ENCODE assay signal across 8 cellular contexts in the genomic region with DNA sequence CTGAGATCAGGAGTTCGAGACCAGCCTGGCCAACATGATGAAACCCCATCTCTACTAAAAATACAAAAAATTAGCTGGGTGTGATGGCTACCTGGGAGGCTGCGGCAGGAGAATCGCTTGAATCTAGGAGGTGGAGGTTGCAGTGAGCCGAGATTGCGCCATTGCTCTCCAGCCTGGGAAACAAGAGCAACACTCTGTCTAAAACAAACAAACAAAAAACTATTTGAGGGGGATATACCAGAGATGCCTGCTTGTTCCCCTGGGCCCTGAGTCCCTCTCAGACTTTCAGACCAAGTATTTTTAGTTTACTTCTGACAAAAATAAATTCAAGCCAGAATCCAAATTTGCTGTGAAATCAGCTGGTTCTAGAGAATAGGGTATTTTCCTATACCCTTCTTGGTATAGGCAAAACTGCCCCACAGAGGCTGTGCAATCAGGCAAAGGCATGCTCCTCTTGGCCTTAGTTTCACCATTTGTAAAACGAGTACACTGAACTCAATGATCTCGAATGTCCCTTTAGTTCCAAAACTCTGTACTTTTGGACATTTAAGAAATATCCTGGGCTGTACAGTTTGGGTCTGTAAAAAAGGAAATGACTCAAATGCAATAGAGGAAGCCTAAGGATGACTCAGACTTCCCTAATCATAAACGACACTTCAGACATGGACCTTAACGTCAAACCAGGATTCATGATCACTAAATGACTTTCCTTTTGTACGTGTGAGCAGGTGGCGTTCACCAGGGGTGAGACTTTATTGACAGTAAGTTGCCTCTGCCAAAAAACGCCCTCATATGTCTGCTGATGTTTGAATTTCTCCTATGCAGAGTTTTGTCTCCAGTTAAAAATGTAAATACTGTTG. TPM values are rescaled to one million over a fixed set of nuclear protein-coding genes. Genes with fewer than 3 reads are reported as not detected.
DNase-seq lines count a peak whose midpoint lies in the region; ATAC-seq and TF ChIP-seq lines count a peak whose summit lies in the region.

No MANE protein-coding gene starts in this region.

- ATAC-seq in HG03097 (IDR thresholded peaks at IDR 0.05; ENCODE audit: low FRiP score, unreplicated experiment), result peak; percentile 39
- ATAC-seq in Panc1, result peak; percentile 77

- H3K9me3 Mint-ChIP-seq in activated naive CD8-positive, alpha-beta T cell treated with anti-CD3 and anti-CD28 coated beads for 36 hours, result no peaks in the 10 kb centered on the region

- H3K4me3 Mint-ChIP-seq in activated naive CD8-positive, alpha-beta T cell treated with anti-CD3 and anti-CD28 coated beads for 36 hours, result peak overlapping the region; percentile 22

- DNase-seq in GM06990 (ENCODE audit: extremely low read depth, insufficient read length) (peak; percentile 75), Panc1 (ENCODE audit: low read depth, low spot score) (peak; percentile 88), left ventricle myocardium inferior (no peak), hippocampal formation (lab: John Stamatoyannopoulos, UW) (no peak), SJCRH30 (no peak)
- peak; percentile 59 for DNase-seq in activated naive CD8-positive, alpha-beta T cell treated with anti-CD3 and anti-CD28 coated beads for 36 hours
- peak; percentile 70 for DNase-seq in stimulated activated CD4-positive, alpha-beta T cell treated with anti-CD3 and anti-CD28 coated beads, Interleukin-15, amount 100 ng/mL, for 24 hours

- no peaks in the 10 kb centered on the region for H3K27me3 Mint-ChIP-seq in activated naive CD8-positive, alpha-beta T cell treated with anti-CD3 and anti-CD28 coated beads for 36 hours

- peak overlapping the region; percentile 84 for H3K27ac Mint-ChIP-seq in activated naive CD8-positive, alpha-beta T cell treated with anti-CD3 and anti-CD28 coated beads for 36 hours

- BruUV-seq in Panc1 (replicated peaks; lab: Mats Ljungman, UMichigan), result no TSS peak

- H3K4me3 ChIP-seq in GM06990 (replicated peaks; ENCODE audit: low read depth, low read length), result no peak overlapping the region
- no peak overlapping the region for H3K4me3 ChIP-seq in Panc1 (ENCODE audit: low read depth in 2 of 2, low read length in 2 of 2)
- peak overlapping the region; percentile 35 for H3K4me3 ChIP-seq in left ventricle myocardium inferior
- no peak overlapping the region for H3K4me3 ChIP-seq in SJCRH30

- in situ Hi-C loops in Panc1 (cut with HindIII; ENCODE audit: low pct_unique_long_range_greater_than_20kb, low sequenced_read_pairs), result no loop called here

- H3K36me3 ChIP-seq in GM06990 (ENCODE audit: control insufficient read depth, insufficient read depth, low read length) (no peaks in the 10 kb centered on the region; the same call in none of the 2 replicates), Panc1 (ENCODE audit: control insufficient read depth, insufficient read depth, low read length) (no peaks in the 10 kb centered on the region), left ventricle myocardium inferior (peaks cover 12% of the 10 kb centered on the region), SJCRH30 (0 out of 2 replicates have a peak, but pooled peaks cover 3% of the 10 kb centered on the region)

- peaks cover 55% of the 10 kb centered on the region for H3K4me1 Mint-ChIP-seq in activated naive CD8-positive, alpha-beta T cell treated with anti-CD3 and anti-CD28 coated beads for 36 hours

- H3K9me3 ChIP-seq in Panc1 (ENCODE audit: control insufficient read depth, insufficient read depth, low read depth, low read length) (no peaks in the 10 kb centered on the region), left ventricle myocardium inferior (replicated peaks) (no peaks in the 10 kb centered on the region), SJCRH30 (replicated peaks) (no peaks in the 10 kb centered on the region)

- H3K4me1 ChIP-seq in Panc1 (ENCODE audit: control insufficient read depth, insufficient read depth, low read length) (peaks cover 20% of the 10 kb centered on the region), left ventricle myocardium inferior (peaks cover 60% of the 10 kb centered on the region), SJCRH30 (peaks cover 5% of the 10 kb centered on the region)

- CTCF ChIA-PET in Panc1 (lab: Charles Lee), result no interaction called here

- intact Hi-C loops in Panc1 (cut with micrococcal nuclease; ENCODE audit: unreplicated experiment), result loop anchor here (5.0 kb wide), 1 partner anchor 36 kb away; a partner anchor contains a TSS
- intact Hi-C loops in left ventricle myocardium inferior (cut with micrococcal nuclease), result no loop called here

- no peaks in the 10 kb centered on the region for H3K27me3 ChIP-seq in GM06990 (replicated peaks; ENCODE audit: control insufficient read depth, insufficient read depth, low read length)
- no peaks in the 10 kb centered on the region for H3K27me3 ChIP-seq in Panc1 (ENCODE audit: control insufficient read depth, insufficient read depth, low read length)
- no peaks in the 10 kb centered on the region for H3K27me3 ChIP-seq in left ventricle myocardium inferior (ENCODE audit: low read depth)
- no peaks in the 10 kb centered on the region for H3K27me3 ChIP-seq in SJCRH30

- POLR2A ChIA-PET in Panc1 (lab: Charles Lee), result interaction anchor here (0.6 to 0.7 kb wide), 3 partner anchors 8 to 38 kb away, joined by 3 to 9 read pairs (median 4); no protein-coding TSS in a partner anchor

- H3K36me3 Mint-ChIP-seq in activated naive CD8-positive, alpha-beta T cell treated with anti-CD3 and anti-CD28 coated beads for 36 hours, result peaks cover 49% of the 10 kb centered on the region

- TF ChIP-seq CTCF in GM06990 (IDR thresholded peaks at IDR 0.05; ENCODE audit: insufficient read depth, low read length, poor library complexity, severe bottlenecking) (no peak), Panc1 (IDR thresholded peaks at IDR 0.05) (no peak), left ventricle myocardium inferior (IDR thresholded peaks at IDR 0.05; ENCODE audit: borderline replicate concordance) (no peak)

- peak overlapping the region; percentile 37 for H3K27ac ChIP-seq in Panc1 (ENCODE audit: low read length)
- peak overlapping the region; percentile 85 for H3K27ac ChIP-seq in left ventricle myocardium inferior (replicated peaks)
- no peak overlapping the region; the same call in 1 of the 2 replicates for H3K27ac ChIP-seq in SJCRH30

RNA-seq across cellular contexts. Expression of a gene that starts 16.1 kb away (rescaled TPM):
- total RNA-seq in Panc1 (2021; ENCODE audit: unreplicated experiment) (207 TPM), left ventricle myocardium inferior (129 TPM)
- 208 TPM for polyA plus RNA-seq in Panc1 (2012; ENCODE audit: insufficient read length)
- 100 to 1,000 TPM; 195 to 214 TPM for total RNA-seq in activated naive CD8-positive, alpha-beta T cell treated with anti-CD3 and anti-CD28 coated beads for 36 hours
- 89.3 and 91.6 TPM in 2 replicates for total RNA-seq in SJCRH30 (2014; rRNA removed; shearing (Covaris generic))

RNA-seq across cellular contexts. Expression of a gene that starts 33.9 kb away (rescaled TPM):
- total RNA-seq in Panc1 (2021; ENCODE audit: unreplicated experiment) (126 TPM), left ventricle myocardium inferior (97.0 TPM)
- 76.7 TPM for polyA plus RNA-seq in Panc1 (2012; ENCODE audit: insufficient read length)
- total RNA-seq in activated naive CD8-positive, alpha-beta T cell treated with anti-CD3 and anti-CD28 coated beads for 36 hours, result 100 to 1,000 TPM; 209 to 217 TPM
- total RNA-seq in SJCRH30 (2014; rRNA removed; shearing (Covaris generic)), result 99.4 and 104 TPM in 2 replicates

Comparison
In these comparisons a context has a peak if more than half of its experiments do, and no peak if none do; other contexts are left out.
1. DNase-seq: peak in GM06990 (single experiment), Panc1 (single experiment), activated naive CD8-positive, alpha-beta T cell treated with anti-CD3 and anti-CD28 coated beads for 36 hours (single experiment) and stimulated activated CD4-positive, alpha-beta T cell treated with anti-CD3 and anti-CD28 coated beads, Interleukin-15, amount 100 ng/mL, for 24 hours (single experiment); none in left ventricle myocardium inferior (single experiment), hippocampal formation (0 of 2) and SJCRH30 (0 of 2).